ENCODE assay signal across 9 cellular contexts in the genomic region with DNA sequence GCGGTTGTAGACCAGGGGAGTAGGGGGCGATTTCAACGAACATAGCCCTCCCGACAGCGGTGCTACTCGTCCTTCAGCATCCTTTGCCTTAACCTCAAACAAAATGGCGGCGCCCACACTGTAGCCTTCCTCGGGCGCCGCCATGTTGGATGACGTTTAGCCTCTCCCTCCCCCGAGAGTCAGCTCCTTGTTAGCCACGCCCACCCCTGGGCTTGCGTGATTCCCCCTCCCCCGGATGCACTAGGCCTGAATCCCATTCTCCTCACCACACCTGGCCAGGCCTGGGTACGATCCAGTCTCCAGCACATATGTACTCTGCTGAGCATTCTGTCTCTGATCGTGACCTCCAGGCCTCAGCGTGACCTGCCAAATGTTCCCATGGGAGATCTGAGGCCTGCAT. TPM values are rescaled to one million over a fixed set of nuclear protein-coding genes. Genes with fewer than 3 reads are reported as not detected.
DNase-seq lines count a peak whose midpoint lies in the region; ATAC-seq and TF ChIP-seq lines count a peak whose summit lies in the region.
"Had no signal": no experiment of that assay in that cellular context is flagged by ENCODE, and none has a peak within 500 bp of the region (broad histone marks: within the 10 kb centered on the region; RNA-seq: fewer than 3 reads in every experiment).

No MANE protein-coding gene starts in this region.

- peak; percentile 68 for ATAC-seq in left ventricle myocardium superior
- ATAC-seq in omental fat pad (ENCODE audit: low FRiP score) = peak; percentile 84
- no peak for ATAC-seq in GM19397 (IDR thresholded peaks at IDR 0.05; ENCODE audit: unreplicated experiment)

- DNase-seq in COLO668 (lab: John Stamatoyannopoulos, UW; ENCODE audit: unreplicated experiment) = peak; percentile 1
- peak in 54 of 58 donors; percentile 0 to 76 (median 36) for DNase-seq in anterior cingulate cortex (lab: John Stamatoyannopoulos, UW)
- DNase-seq in left ventricle myocardium superior = peak; percentile 57
- DNase-seq in omental fat pad (ENCODE audit: low spot score) = peak; percentile 31
- DNase-seq in central memory CD4-positive, alpha-beta T cell = no peak
- DNase-seq in activated CD4-positive, alpha-beta T cell treated with anti-CD3 and anti-CD28 coated beads for 1 hour = no peak
- no peak for DNase-seq in GM10266 (ENCODE audit: extremely low spot score)
- DNase-seq: Caco-2 had no signal

- no peak for TF ChIP-seq CTCF in omental fat pad (IDR thresholded peaks at IDR 0.05)
- TF ChIP-seq CTCF in GM10266 (IDR thresholded peaks at IDR 0.05; ENCODE audit: control insufficient read depth, insufficient read depth, low read depth, missing control alignments) = no peak

- intact Hi-C loops in left ventricle myocardium superior (cut with micrococcal nuclease) = no loop called here

RNA-seq across cellular contexts. Expression of a gene that starts 49.0 kb away (rescaled TPM):
- total RNA-seq in left ventricle myocardium superior (not detected), omental fat pad (under 1 TPM in 2 of 4 donors, not detected in 2; 0.19 to 0.44 TPM)
- total RNA-seq: Caco-2 had no signal

Comparison
In these comparisons a context has a peak if more than half of its experiments do, and no peak if none do; other contexts are left out.
1. DNase-seq: peak in COLO668 (single experiment), anterior cingulate cortex (54 of 58), left ventricle myocardium superior (single experiment) and omental fat pad (single experiment); none in central memory CD4-positive, alpha-beta T cell (single experiment), activated CD4-positive, alpha-beta T cell treated with anti-CD3 and anti-CD28 coated beads for 1 hour (single experiment) and GM10266 (single experiment).